ENCODE assay signal across 29 cellular contexts in the genomic region with DNA sequence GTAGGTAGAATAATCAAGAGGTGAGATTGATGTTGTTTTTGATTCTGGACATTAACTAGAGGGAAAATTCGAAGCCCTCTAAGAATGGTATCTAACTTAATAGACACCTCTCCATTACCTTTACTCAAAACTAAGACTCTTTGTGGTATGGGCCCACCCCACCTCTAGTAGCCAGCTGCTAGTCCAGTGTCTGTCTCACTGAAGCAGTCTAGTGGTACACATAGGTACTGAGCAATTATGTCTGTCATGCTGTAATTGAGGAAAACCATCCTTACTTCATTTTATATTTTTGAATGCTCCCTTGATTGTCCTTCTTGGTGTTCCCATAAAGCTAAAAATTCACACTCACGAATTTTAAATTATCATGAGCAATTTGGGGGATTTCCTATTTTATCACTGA.
DNase-seq lines count a peak whose midpoint lies in the region; ATAC-seq and TF ChIP-seq lines count a peak whose summit lies in the region.
"Had no signal": no experiment of that assay in that cellular context is flagged by ENCODE, and none has a peak within 500 bp of the region (broad histone marks: within the 10 kb centered on the region; RNA-seq: fewer than 3 reads in every experiment).

No MANE protein-coding gene starts in this region.

- H3K4me3 ChIP-seq in endodermal cell (ENCODE audit: low read length): no peak overlapping the region
- H3K4me3 ChIP-seq: HAP-1, SJCRH30 had no signal

- H3K9me3 ChIP-seq in endodermal cell (ENCODE audit: control insufficient read depth, low read length): no peaks in the 10 kb centered on the region
- H3K9me3 ChIP-seq: HAP-1, SJCRH30 had no signal

- DNase-seq in NCI-H82 (lab: John Stamatoyannopoulos, UW): peak; percentile 13
- no peak for DNase-seq in NCI-H82 treated with DMSO at 0.1 percent for 48 hours (lab: John Stamatoyannopoulos, UW; ENCODE audit: unreplicated experiment)
- DNase-seq in endodermal cell: no peak
- no peak for DNase-seq in activated naive CD8-positive, alpha-beta T cell treated with anti-CD3 and anti-CD28 coated beads for 36 hours
- no peak for DNase-seq in caudate nucleus (lab: John Stamatoyannopoulos, UW)
- DNase-seq: Caco-2; CD8-positive, alpha-beta T cell; EL; GDM1; GOT3; NCI-H1092; NCI-H1417 treated with DMSO at 0.1 percent for 48 hours; NCI-H1694 treated with DMSO at 0.1 percent for 48 hours; NCI-H2081; NCI-H226; NCI-H510A; NCI-H69; PC-3; SJCRH30 had no signal

- peak; percentile 44 for TF ChIP-seq CTCF in endodermal cell (conservative IDR thresholded peaks at IDR 0.05)

- no peaks in the 10 kb centered on the region for H3K9me3 Mint-ChIP-seq in endodermal cell
- H3K9me3 Mint-ChIP-seq in activated naive CD8-positive, alpha-beta T cell treated with anti-CD3 and anti-CD28 coated beads for 36 hours: no peaks in the 10 kb centered on the region
- H3K9me3 Mint-ChIP-seq: CD8-positive, alpha-beta T cell; IgD-negative memory B cell had no signal

- H3K27me3 ChIP-seq in endodermal cell (ENCODE audit: control insufficient read depth, insufficient read depth, low read length, poor library complexity, severe bottlenecking): no peaks in the 10 kb centered on the region
- H3K27me3 ChIP-seq: SJCRH30 had no signal

- ATAC-seq in HG02870 (IDR thresholded peaks at IDR 0.05; ENCODE audit: unreplicated experiment) (peak; percentile 47), HG03354 (IDR thresholded peaks at IDR 0.05; ENCODE audit: poor library complexity, severe bottlenecking, unreplicated experiment) (peak; percentile 68), GM18498 (IDR thresholded peaks at IDR 0.05; ENCODE audit: unreplicated experiment) (no peak)
- ATAC-seq: CD8-positive, alpha-beta T cell; PC-3; Right ventricle myocardium inferior; SK-N-SH treated with all-trans-retinoic acid at 6 μM for 48 hours had no signal

- no peak overlapping the region for H3K27ac ChIP-seq in endodermal cell (ENCODE audit: low read depth, low read length)
- H3K27ac ChIP-seq in caudate nucleus (ENCODE audit: low read depth, low read length): no peak overlapping the region
- H3K27ac ChIP-seq: 22Rv1, C4-2B, SJCRH30 had no signal

- H3K9ac ChIP-seq in endodermal cell (ENCODE audit: extremely low read depth, low read length, poor library complexity, severe bottlenecking): no peak overlapping the region

- no peaks in the 10 kb centered on the region for H3K4me1 Mint-ChIP-seq in endodermal cell
- H3K4me1 Mint-ChIP-seq in activated naive CD8-positive, alpha-beta T cell treated with anti-CD3 and anti-CD28 coated beads for 36 hours: peaks cover 4% of the 10 kb centered on the region
- H3K4me1 Mint-ChIP-seq: B cell, IgD-negative memory B cell had no signal

- H3K4me3 Mint-ChIP-seq in endodermal cell: no peak overlapping the region
- H3K4me3 Mint-ChIP-seq in activated naive CD8-positive, alpha-beta T cell treated with anti-CD3 and anti-CD28 coated beads for 36 hours: no peak overlapping the region
- H3K4me3 Mint-ChIP-seq: B cell; CD8-positive, alpha-beta T cell; IgD-negative memory B cell had no signal

- 77% methylated on average over 1 of the region's 2 CpGs; no CpG with 5 or more reads in 1 of the 2 experiments for WGBS in endodermal cell (ENCODE audit: insufficient coverage in 1 of 2, insufficient read length in 1 of 2), 2 experiments

- no peaks in the 10 kb centered on the region for H3K36me3 Mint-ChIP-seq in endodermal cell (ENCODE audit: low read depth)
- H3K36me3 Mint-ChIP-seq in activated naive CD8-positive, alpha-beta T cell treated with anti-CD3 and anti-CD28 coated beads for 36 hours: no peaks in the 10 kb centered on the region
- H3K36me3 Mint-ChIP-seq: CD8-positive, alpha-beta T cell; IgD-negative memory B cell had no signal

- no peak overlapping the region for H3K27ac Mint-ChIP-seq in endodermal cell
- H3K27ac Mint-ChIP-seq in activated naive CD8-positive, alpha-beta T cell treated with anti-CD3 and anti-CD28 coated beads for 36 hours: no peak overlapping the region
- H3K27ac Mint-ChIP-seq: B cell; CD8-positive, alpha-beta T cell; IgD-negative memory B cell had no signal

- no peaks in the 10 kb centered on the region for H3K4me1 ChIP-seq in endodermal cell (ENCODE audit: control insufficient read depth, insufficient read depth, low read length)
- H3K4me1 ChIP-seq: Caco-2, HAP-1, SJCRH30 had no signal

- no peaks in the 10 kb centered on the region for H3K27me3 Mint-ChIP-seq in endodermal cell (ENCODE audit: insufficient read depth)
- no peaks in the 10 kb centered on the region for H3K27me3 Mint-ChIP-seq in activated naive CD8-positive, alpha-beta T cell treated with anti-CD3 and anti-CD28 coated beads for 36 hours
- H3K27me3 Mint-ChIP-seq: B cell, IgD-negative memory B cell had no signal

- no peaks in the 10 kb centered on the region for H3K36me3 ChIP-seq in endodermal cell (ENCODE audit: control insufficient read depth, insufficient read depth, low read length)
- H3K36me3 ChIP-seq: HAP-1, SJCRH30 had no signal
